In genomic region chr3:12288466-12289129, GRCh38 we compare ENCODE assay signal across 8 cellular contexts. TPM values are rescaled to one million over a fixed set of nuclear protein-coding genes. Genes with fewer than 3 reads are reported as not detected.
DNase-seq lines count a peak whose midpoint lies in the region; ATAC-seq and TF ChIP-seq lines count a peak whose summit lies in the region.

Gene PPARG (plus strand): TSS chr3:12289070. CDS start chr3:12379712, 90,642 bp downstream.

- H3K27ac Mint-ChIP-seq in activated T-helper 1 cell treated with anti-CD3 and anti-CD28 coated beads, Interleukin-12 subunit alpha, Interleukin-12 subunit beta, Interleukin-2, Interleukin-4 antibody, amounts not matched to agents 30 ng/mL and 10 ng/mL and 1 ng/mL, durations not matched to agents 14 hours and 24 hours and 36 hours: peak within 1 kb of the TSS; percentile 23
- peak within 1 kb of the TSS; percentile 89 for H3K27ac Mint-ChIP-seq in progenitor cell of endocrine pancreas

- H3K36me3 ChIP-seq in heart right ventricle: no peaks in the 10 kb centered on the region

- TF ChIP-seq CTCF in heart right ventricle (IDR thresholded peaks at IDR 0.05) (no peak), progenitor cell of endocrine pancreas (IDR thresholded peaks at IDR 0.05; ENCODE audit: unreplicated experiment) (no peak)

- H3K4me1 ChIP-seq in heart right ventricle: peaks cover 0 to 44% (median 31%) of the 10 kb centered on the region in 9 donors

- ATAC-seq in GM18909 (IDR thresholded peaks at IDR 0.05; ENCODE audit: poor library complexity, unreplicated experiment) (peak; percentile 49), heart right ventricle (peak; percentile 53 to 85 (median 69)), HG02973 (IDR thresholded peaks at IDR 0.05; ENCODE audit: unreplicated experiment) (no peak)

- no peaks in the 10 kb centered on the region for H3K9me3 Mint-ChIP-seq in activated T-helper 1 cell treated with anti-CD3 and anti-CD28 coated beads, Interleukin-12 subunit alpha, Interleukin-12 subunit beta, Interleukin-2, Interleukin-4 antibody, amounts not matched to agents 30 ng/mL and 10 ng/mL and 1 ng/mL, durations not matched to agents 14 hours and 24 hours and 36 hours
- H3K9me3 Mint-ChIP-seq in progenitor cell of endocrine pancreas (ENCODE audit: low read depth): no peaks in the 10 kb centered on the region

- peaks cover 66% of the 10 kb centered on the region for H3K27me3 Mint-ChIP-seq in activated T-helper 1 cell treated with anti-CD3 and anti-CD28 coated beads, Interleukin-12 subunit alpha, Interleukin-12 subunit beta, Interleukin-2, Interleukin-4 antibody, amounts not matched to agents 30 ng/mL and 10 ng/mL and 1 ng/mL, durations not matched to agents 14 hours and 24 hours and 36 hours (ENCODE audit: insufficient read depth)
- H3K27me3 Mint-ChIP-seq in progenitor cell of endocrine pancreas: peaks cover 2% of the 10 kb centered on the region

- peak within 1 kb of the TSS; percentile 53 to 97 (median 92) for H3K4me3 ChIP-seq in heart right ventricle

- DNase-seq in A172 (ENCODE audit: low spot score) (no peak), heart right ventricle (peak; percentile 23 to 56), progenitor cell of endocrine pancreas (ENCODE audit: low spot score, unreplicated experiment) (peak; percentile 42), NCI-H526 treated with DMSO at 0.1 percent for 48 hours (lab: John Stamatoyannopoulos, UW) (no peak), T1000 (lab: John Stamatoyannopoulos, UW) (no peak)
- no peak for DNase-seq in activated T-helper 1 cell treated with anti-CD3 and anti-CD28 coated beads, Interleukin-12 subunit alpha, Interleukin-12 subunit beta, Interleukin-2, Interleukin-4 antibody, amounts not matched to agents 30 ng/mL and 10 ng/mL and 1 ng/mL, durations not matched to agents 14 hours and 24 hours and 36 hours (ENCODE audit: low spot score)

- intact Hi-C loops in activated T-helper 1 cell treated with anti-CD3 and anti-CD28 coated beads, Interleukin-12 subunit alpha, Interleukin-12 subunit beta, Interleukin-2, Interleukin-4 antibody, amounts not matched to agents 30 ng/mL and 10 ng/mL and 1 ng/mL, durations not matched to agents 14 hours and 24 hours and 36 hours (cut with micrococcal nuclease): loop anchor here (2.0 to 5.0 kb wide), 2 partner anchors 101 to 154 kb away; no protein-coding TSS in a partner anchor
- intact Hi-C loops in heart right ventricle (cut with DNase I): loop anchor here in 8 of 10 donors (2.0 to 10.0 kb wide), 10 partner anchors 94 to 194 kb away; partner anchors contain the start of gene TSEN2 (in 3 of the 8)

- peaks cover 0 to 3% (median 0%) of the 10 kb centered on the region in 11 donors for H3K9me3 ChIP-seq in heart right ventricle

- WGBS in heart right ventricle, 2 donors: 1% methylated on average over 50 of the region's 50 CpGs

- peak within 1 kb of the TSS; percentile 58 to 96 (median 90) for H3K27ac ChIP-seq in heart right ventricle

- no peaks in the 10 kb centered on the region for H3K36me3 Mint-ChIP-seq in activated T-helper 1 cell treated with anti-CD3 and anti-CD28 coated beads, Interleukin-12 subunit alpha, Interleukin-12 subunit beta, Interleukin-2, Interleukin-4 antibody, amounts not matched to agents 30 ng/mL and 10 ng/mL and 1 ng/mL, durations not matched to agents 14 hours and 24 hours and 36 hours (ENCODE audit: low read depth)
- H3K36me3 Mint-ChIP-seq in progenitor cell of endocrine pancreas (ENCODE audit: insufficient read depth): no peaks in the 10 kb centered on the region

- H3K27me3 ChIP-seq in heart right ventricle: peaks cover 0 to 32% (median 0%) of the 10 kb centered on the region in 7 donors

- peak within 1 kb of the TSS; percentile 60 for H3K4me3 Mint-ChIP-seq in activated T-helper 1 cell treated with anti-CD3 and anti-CD28 coated beads, Interleukin-12 subunit alpha, Interleukin-12 subunit beta, Interleukin-2, Interleukin-4 antibody, amounts not matched to agents 30 ng/mL and 10 ng/mL and 1 ng/mL, durations not matched to agents 14 hours and 24 hours and 36 hours
- H3K4me3 Mint-ChIP-seq in progenitor cell of endocrine pancreas (ENCODE audit: low read depth): peak within 1 kb of the TSS; percentile 81

- peaks cover 5% of the 10 kb centered on the region for H3K4me1 Mint-ChIP-seq in activated T-helper 1 cell treated with anti-CD3 and anti-CD28 coated beads, Interleukin-12 subunit alpha, Interleukin-12 subunit beta, Interleukin-2, Interleukin-4 antibody, amounts not matched to agents 30 ng/mL and 10 ng/mL and 1 ng/mL, durations not matched to agents 14 hours and 24 hours and 36 hours (ENCODE audit: low read depth)
- H3K4me1 Mint-ChIP-seq in progenitor cell of endocrine pancreas (ENCODE audit: low read depth): peaks cover 11% of the 10 kb centered on the region

RNA-seq across cellular contexts. Expression of gene PPARG, which starts in this region (rescaled TPM):
- 11.9 and 13.2 TPM in 2 replicates for total RNA-seq in A172 (2014; rRNA removed; shearing (Covaris generic))
- total RNA-seq in activated T-helper 1 cell treated with anti-CD3 and anti-CD28 coated beads, Interleukin-12 subunit alpha, Interleukin-12 subunit beta, Interleukin-2, Interleukin-4 antibody, amounts not matched to agents 30 ng/mL and 10 ng/mL and 1 ng/mL, durations not matched to agents 14 hours and 24 hours and 36 hours: 2.3 and 2.5 TPM in 2 replicates
- total RNA-seq in heart right ventricle (10 to 100 TPM; 12.4 to 31.5 (median 16.7) TPM), progenitor cell of endocrine pancreas (17.1 and 17.5 TPM in 2 replicates)
- polyA plus RNA-seq in heart right ventricle: 10 to 100 TPM; 10.8 to 15.1 TPM

Comparison
In these comparisons a context has a peak if more than half of its experiments do, and no peak if none do; other contexts are left out.
1. DNase-seq: peak in heart right ventricle (2 of 2) and progenitor cell of endocrine pancreas (single experiment); none in A172 (single experiment), activated T-helper 1 cell treated with anti-CD3 and anti-CD28 coated beads, Interleukin-12 subunit alpha, Interleukin-12 subunit beta, Interleukin-2, Interleukin-4 antibody, amounts not matched to agents 30 ng/mL and 10 ng/mL and 1 ng/mL, durations not matched to agents 14 hours and 24 hours and 36 hours (single experiment), NCI-H526 treated with DMSO at 0.1 percent for 48 hours (single experiment) and T1000 (single experiment).